Comparison of ENCODE assay signal across 8 cellular contexts in genomic region chr17:33785281-33785680, GRCh38.
"Had no signal": no experiment of that assay in that cellular context is flagged by ENCODE, and none has a peak within 500 bp of the region (broad histone marks: within the 10 kb centered on the region; RNA-seq: fewer than 3 reads in every experiment).

No MANE protein-coding gene starts in this region.

- DNase-seq: GDM1, GF-D8 had no signal

- H3K4me3 ChIP-seq: GM12878 had no signal

- FAIRE-seq: G401.6, GM12878, GM12891, GM12892, GM18507, GM19239 had no signal

- ATAC-seq: GM12878 had no signal
